In the genomic region with DNA sequence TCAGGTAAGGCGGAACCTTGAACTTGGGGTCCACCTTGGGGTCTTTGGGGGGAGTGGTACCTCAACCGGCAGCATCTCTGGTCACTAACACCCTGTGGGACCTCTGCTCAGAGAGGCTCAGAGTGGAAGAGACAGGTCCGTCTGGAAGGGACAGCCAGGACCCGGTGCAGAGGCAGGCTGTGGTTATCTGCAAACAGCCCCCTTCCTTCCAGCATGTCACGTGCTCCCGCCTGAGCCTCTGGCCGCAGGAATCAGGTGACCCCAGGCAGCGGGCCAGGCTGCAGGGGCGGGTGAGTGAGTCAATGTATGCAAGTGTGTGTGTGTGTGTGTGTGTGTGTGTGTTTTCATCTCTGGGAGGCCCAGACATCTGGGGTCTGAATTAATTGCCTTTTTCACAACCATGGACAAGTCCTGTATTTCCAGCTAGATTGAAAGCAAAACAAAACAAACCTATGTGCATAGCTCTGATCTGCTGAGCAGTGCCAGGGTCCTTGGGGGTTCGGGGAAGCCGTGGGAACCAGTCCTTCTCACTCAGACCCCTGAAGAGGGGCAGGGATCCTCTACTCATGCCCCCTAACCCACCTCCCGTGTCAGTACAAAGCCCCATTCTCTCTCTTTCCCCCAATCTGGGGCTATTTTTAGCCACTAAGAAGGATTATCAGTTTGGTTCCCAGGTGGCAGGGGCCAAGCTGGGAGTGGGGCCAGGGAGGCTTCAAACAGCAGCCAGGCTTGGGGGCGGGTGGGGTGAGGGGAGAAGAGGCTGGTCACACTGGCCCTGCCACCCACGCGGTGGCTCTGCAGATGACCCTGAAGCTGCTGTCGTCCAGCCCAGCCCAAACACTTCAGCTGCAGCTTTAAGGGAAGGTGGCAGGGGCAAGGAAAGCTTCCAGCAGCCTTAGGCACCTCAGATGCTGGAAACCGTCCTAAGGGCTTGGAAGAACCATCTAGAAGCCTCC, we compare ENCODE assay signal across 8 cellular contexts. TPM values are rescaled to one million over a fixed set of nuclear protein-coding genes. Genes with fewer than 3 reads are reported as not detected.
DNase-seq lines count a peak whose midpoint lies in the region; ATAC-seq and TF ChIP-seq lines count a peak whose summit lies in the region.

No MANE protein-coding gene starts in this region.

- intact Hi-C loops in heart left ventricle (cut with DNase I) (loop anchor here in 2 of 10 donors (1.0 to 5.0 kb wide), 2 partner anchors 11 to 33 kb away; a partner anchor contains a TSS), vagina (cut with DNase I) (no loop called here)

- H3K9me3 Mint-ChIP-seq in progenitor cell of endocrine pancreas (ENCODE audit: low read depth): peaks cover 3% of the 10 kb centered on the region

- in situ Hi-C loops in GM13977 (cut with MboI; ENCODE audit: low pct_unique_long_range_greater_than_20kb, low sequenced_read_pairs, unreplicated experiment): loop anchor here (5.0 kb wide), 1 partner anchor 83 kb away; no protein-coding TSS in a partner anchor

- TF ChIP-seq POLR2A in heart left ventricle (IDR thresholded peaks at IDR 0.05): no peak
- no peak for TF ChIP-seq POLR2A in vagina (IDR thresholded peaks at IDR 0.05)

- DNase-seq in GM13977 (ENCODE audit: low spot score): peak; percentile 91
- DNase-seq in HPDE6-E6E7 (ENCODE audit: extremely low spot score): peak; percentile 80
- DNase-seq in RWPE2 (ENCODE audit: low spot score): peak; percentile 82
- peak; percentile 88 to 95 (median 92) for DNase-seq in heart left ventricle
- peak; percentile 59 for DNase-seq in progenitor cell of endocrine pancreas (ENCODE audit: low spot score, unreplicated experiment)
- DNase-seq in vagina (ENCODE audit: extremely low spot score in 2 of 2): no peak

- peak; percentile 66 for ATAC-seq in RWPE2 (ENCODE audit: low read depth)
- peak; percentile 87 to 92 (median 90) for ATAC-seq in heart left ventricle
- ATAC-seq in GM21515 (IDR thresholded peaks at IDR 0.05; ENCODE audit: unreplicated experiment): no peak

- H3K27me3 ChIP-seq in RWPE2 (ENCODE audit: insufficient read depth, poor library complexity, severe bottlenecking): no peaks in the 10 kb centered on the region
- H3K27me3 ChIP-seq in heart left ventricle: no peaks in the 10 kb centered on the region
- H3K27me3 ChIP-seq in vagina: no peaks in the 10 kb centered on the region

- H3K4me1 ChIP-seq in RWPE2 (ENCODE audit: insufficient read depth, poor library complexity, severe bottlenecking) (peaks cover 8% of the 10 kb centered on the region), heart left ventricle (peaks cover 4 to 38% (median 20%) of the 10 kb centered on the region in 12 donors), vagina (peaks cover 33% of the 10 kb centered on the region)

- H3K4me1 Mint-ChIP-seq in progenitor cell of endocrine pancreas (ENCODE audit: low read depth): peaks cover 20% of the 10 kb centered on the region

- peak overlapping the region; percentile 78 for H3K27ac Mint-ChIP-seq in progenitor cell of endocrine pancreas

- 5 to 12% (median 9%) methylated on average over 14 to 17 of the region's 17 CpGs for WGBS in heart left ventricle, 4 donors

- H3K9me3 ChIP-seq in RWPE2 (ENCODE audit: severe bottlenecking): peaks cover 6% of the 10 kb centered on the region
- peaks cover 0 to 25% (median 2%) of the 10 kb centered on the region in 12 donors for H3K9me3 ChIP-seq in heart left ventricle
- H3K9me3 ChIP-seq in vagina: no peaks in the 10 kb centered on the region

- no peaks in the 10 kb centered on the region for H3K27me3 Mint-ChIP-seq in progenitor cell of endocrine pancreas

- H3K4me3 ChIP-seq in RWPE2 (ENCODE audit: severe bottlenecking): no peak overlapping the region
- peak overlapping the region in 8 of 12 donors; percentile 5 to 38 (median 22) for H3K4me3 ChIP-seq in heart left ventricle
- peak overlapping the region in 1 of 2 donors; percentile 16 for H3K4me3 ChIP-seq in vagina

- H3K36me3 Mint-ChIP-seq in progenitor cell of endocrine pancreas (ENCODE audit: insufficient read depth): peaks cover 17% of the 10 kb centered on the region

- H3K27ac ChIP-seq in RWPE2 (ENCODE audit: poor library complexity, severe bottlenecking): no peak overlapping the region
- peak overlapping the region; percentile 78 for H3K27ac ChIP-seq in angular gyrus (ENCODE audit: low read depth, low read length)
- peak overlapping the region; percentile 68 to 94 (median 86) for H3K27ac ChIP-seq in heart left ventricle
- peak overlapping the region; percentile 56 for H3K27ac ChIP-seq in vagina

- peak overlapping the region; percentile 14 for H3K4me3 Mint-ChIP-seq in progenitor cell of endocrine pancreas (ENCODE audit: low read depth)

- H3K36me3 ChIP-seq in RWPE2 (ENCODE audit: low read depth) (no peaks in the 10 kb centered on the region), heart left ventricle (peaks cover 0 to 4% (median 0%) of the 10 kb centered on the region in 9 donors), vagina (no peaks in the 10 kb centered on the region)

- TF ChIP-seq CTCF in GM13977 (IDR thresholded peaks at IDR 0.05; ENCODE audit: extremely low read depth, insufficient read depth, missing control alignments) (no peak), RWPE2 (IDR thresholded peaks at IDR 0.05; ENCODE audit: poor library complexity, severe bottlenecking) (no peak), heart left ventricle (IDR thresholded peaks at IDR 0.05) (no peak), progenitor cell of endocrine pancreas (IDR thresholded peaks at IDR 0.05; ENCODE audit: unreplicated experiment) (no peak), vagina (IDR thresholded peaks at IDR 0.05) (no peak)

RNA-seq across cellular contexts. Expression of a gene that starts 31.4 kb away (rescaled TPM):
- total RNA-seq in heart left ventricle (10 to 100 TPM; 13.6 to 25.6 (median 20.6) TPM), progenitor cell of endocrine pancreas (67.5 and 78.4 TPM in 2 replicates), vagina (81.5 TPM)
- 10 to 100 TPM; 11.1 to 37.7 TPM for polyA plus RNA-seq in heart left ventricle

Comparison
In these comparisons a context has a peak if more than half of its experiments do, and no peak if none do; other contexts are left out.
1. DNase-seq: peak in GM13977 (single experiment), HPDE6-E6E7 (single experiment), RWPE2 (single experiment), heart left ventricle (5 of 5) and progenitor cell of endocrine pancreas (single experiment); none in vagina (0 of 2).